8 cellular contexts compared by ENCODE assay signal in the genomic region with DNA sequence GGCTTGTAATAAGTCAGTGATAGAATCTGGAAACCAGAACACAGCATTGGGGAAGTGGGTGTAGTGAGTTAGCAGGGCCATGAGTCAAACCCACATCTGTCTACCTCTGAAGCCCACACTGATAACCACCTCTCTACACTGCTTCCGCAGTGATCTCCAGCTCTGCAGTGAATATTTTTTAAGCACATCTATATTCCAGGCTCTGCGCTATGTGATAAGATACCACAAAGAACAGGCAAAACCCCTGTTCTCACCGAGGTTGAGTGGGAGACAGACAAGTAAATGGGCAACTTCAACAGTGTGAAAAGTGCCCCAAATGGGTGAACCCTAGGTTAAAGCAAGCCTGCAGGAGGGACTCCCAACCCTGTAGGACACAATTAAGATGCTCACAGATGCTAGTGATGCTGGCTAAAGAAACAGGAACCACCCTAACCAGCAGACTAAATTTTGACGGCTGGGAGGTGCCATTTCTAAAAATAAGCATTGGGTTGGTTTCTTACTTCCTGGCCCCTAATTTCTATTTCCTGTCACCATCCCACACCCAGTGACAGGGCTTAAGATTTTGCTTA.
A peak's percentile ranks its signal among the peaks of the same experiment; 100 is the strongest.
DNase-seq lines count a peak whose midpoint lies in the region; ATAC-seq and TF ChIP-seq lines count a peak whose summit lies in the region.

No MANE protein-coding gene starts in this region.

- intact Hi-C loops in naive thymus-derived CD4-positive, alpha-beta T cell (cut with micrococcal nuclease) = loop anchor here in 1 of 2 donors (1.0 to 5.0 kb wide), 6 partner anchors 13 to 375 kb away; a partner anchor contains a TSS

- peaks cover 7 to 13% (median 8%) of the 10 kb centered on the region in 3 donors for H3K9me3 Mint-ChIP-seq in T-cell
- H3K9me3 Mint-ChIP-seq in naive thymus-derived CD4-positive, alpha-beta T cell = peaks cover 0 to 23% (median 9%) of the 10 kb centered on the region in 11 donors

- TF ChIP-seq CTCF in gastroesophageal sphincter (IDR thresholded peaks at IDR 0.05) = no peak

- no peak for TF ChIP-seq POLR2A in gastroesophageal sphincter (IDR thresholded peaks at IDR 0.05)

- POLR2A ChIA-PET in T-cell (lab: Charles Lee) = no interaction called here
- POLR2A ChIA-PET in naive thymus-derived CD4-positive, alpha-beta T cell (lab: Charles Lee) = interaction anchor here (1.2 kb wide), 1 partner anchor 14 kb away, joined by 3 read pairs; no protein-coding TSS in a partner anchor

- ATAC-seq in GM19023 (IDR thresholded peaks at IDR 0.05; ENCODE audit: unreplicated experiment) (peak; percentile 60), HG03039 (IDR thresholded peaks at IDR 0.05; ENCODE audit: unreplicated experiment) (peak; percentile 44), T-cell (replicated peaks in 1 of 4) (peak; percentile 87 to 94 (median 92)), left lobe of liver (no peak), gastroesophageal sphincter (no peak)
- peak; percentile 87 for ATAC-seq in naive thymus-derived CD4-positive, alpha-beta T cell

- CTCF ChIA-PET in T-cell (lab: Charles Lee) = interaction anchor here (0.7 to 7.1 kb wide), 5 partner anchors 375 to 387 kb away, joined by 3 to 46 read pairs (median 4); a partner anchor contains a TSS
- CTCF ChIA-PET in naive thymus-derived CD4-positive, alpha-beta T cell (lab: Charles Lee) = interaction anchor here (0.8 to 10.7 kb wide), 2 partner anchors 13 to 385 kb away, joined by 5 to 116 read pairs; no protein-coding TSS in a partner anchor

- no peaks in the 10 kb centered on the region for H3K36me3 Mint-ChIP-seq in T-cell
- H3K36me3 Mint-ChIP-seq in naive thymus-derived CD4-positive, alpha-beta T cell = peaks cover 0 to 31% (median 0%) of the 10 kb centered on the region in 5 donors

- H3K4me1 ChIP-seq in naive thymus-derived CD4-positive, alpha-beta T cell (ENCODE audit: control insufficient read depth in 2 of 2, insufficient read depth in 2 of 2, low read length in 2 of 2) = peaks cover 30 to 36% of the 10 kb centered on the region in 2 donors
- H3K4me1 ChIP-seq in gastroesophageal sphincter = peaks cover 0 to 7% (median 0%) of the 10 kb centered on the region in 3 donors

- WGBS in gastroesophageal sphincter (ENCODE audit: low coverage in 1 of 2), 2 donors = 71% methylated on average over 2 to 4 of the region's 4 CpGs

- H3K27ac Mint-ChIP-seq in T-cell = peak overlapping the region; percentile 84 to 91
- peak overlapping the region; percentile 47 to 93 (median 71) for H3K27ac Mint-ChIP-seq in naive thymus-derived CD4-positive, alpha-beta T cell

- TF ChIP-seq EP300 in gastroesophageal sphincter (IDR thresholded peaks at IDR 0.05) = no peak

- peak overlapping the region; percentile 13 to 64 (median 60) for H3K4me3 Mint-ChIP-seq in T-cell
- peak overlapping the region; percentile 43 to 82 (median 70) for H3K4me3 Mint-ChIP-seq in naive thymus-derived CD4-positive, alpha-beta T cell

- DNase-seq in T-cell (peak in 24 of 34 experiments; percentile 4 to 45 (median 22)), putamen (ENCODE audit: low spot score) (no peak), left lobe of liver (ENCODE audit: low spot score) (no peak), NCI-H82 treated with DMSO at 0.1 percent for 48 hours (lab: John Stamatoyannopoulos, UW; ENCODE audit: unreplicated experiment) (no peak)
- peak in 6 of 9 donors; percentile 27 to 50 (median 38) for DNase-seq in naive thymus-derived CD4-positive, alpha-beta T cell

- H3K27ac ChIP-seq in naive thymus-derived CD4-positive, alpha-beta T cell (ENCODE audit: low read depth, low read length) = peak overlapping the region; percentile 4
- H3K27ac ChIP-seq in gastroesophageal sphincter = no peak overlapping the region

- H3K9me3 ChIP-seq in naive thymus-derived CD4-positive, alpha-beta T cell (ENCODE audit: control insufficient read depth in 2 of 3, low read length in 3 of 3) = no peaks in the 10 kb centered on the region
- H3K9me3 ChIP-seq in gastroesophageal sphincter = peaks cover 0 to 12% (median 0%) of the 10 kb centered on the region in 3 donors

- peaks cover 38 to 67% (median 42%) of the 10 kb centered on the region in 3 donors for H3K4me1 Mint-ChIP-seq in T-cell
- peaks cover 28 to 74% (median 49%) of the 10 kb centered on the region in 7 donors for H3K4me1 Mint-ChIP-seq in naive thymus-derived CD4-positive, alpha-beta T cell

- H3K36me3 ChIP-seq in naive thymus-derived CD4-positive, alpha-beta T cell (ENCODE audit: control insufficient read depth in 2 of 3, insufficient read depth in 3 of 3, low read length in 3 of 3) = no peaks in the 10 kb centered on the region
- no peaks in the 10 kb centered on the region for H3K36me3 ChIP-seq in gastroesophageal sphincter

- H3K27me3 ChIP-seq in naive thymus-derived CD4-positive, alpha-beta T cell (ENCODE audit: control insufficient read depth in 2 of 2, insufficient read depth in 2 of 2, low read length in 2 of 2) = no peaks in the 10 kb centered on the region
- H3K27me3 ChIP-seq in gastroesophageal sphincter = no peaks in the 10 kb centered on the region

- no peak overlapping the region for H3K4me3 ChIP-seq in naive thymus-derived CD4-positive, alpha-beta T cell (ENCODE audit: low read length)
- H3K4me3 ChIP-seq in gastroesophageal sphincter = no peak overlapping the region

- H3K27me3 Mint-ChIP-seq in T-cell = no peaks in the 10 kb centered on the region
- H3K27me3 Mint-ChIP-seq in naive thymus-derived CD4-positive, alpha-beta T cell = no peaks in the 10 kb centered on the region

Comparison
In these comparisons a context has a peak if more than half of its experiments do, and no peak if none do; other contexts are left out.
1. ATAC-seq: peak in GM19023 (single experiment), HG03039 (single experiment), T-cell (4 of 4) and naive thymus-derived CD4-positive, alpha-beta T cell (single experiment); none in left lobe of liver (single experiment) and gastroesophageal sphincter (single experiment).
2. DNase-seq: peak in T-cell (24 of 34) and naive thymus-derived CD4-positive, alpha-beta T cell (6 of 9); none in putamen (single experiment), left lobe of liver (single experiment) and NCI-H82 treated with DMSO at 0.1 percent for 48 hours (single experiment).